In genomic region chr18:69220529-69220928, GRCh38 we compare ENCODE assay signal across 24 cellular contexts.
"Had no signal": no experiment of that assay in that cellular context is flagged by ENCODE, and none has a peak within 500 bp of the region (broad histone marks: within the 10 kb centered on the region; RNA-seq: fewer than 3 reads in every experiment).

No MANE protein-coding gene starts in this region.

- H3K4me3 ChIP-seq: dorsolateral prefrontal cortex, gastrocnemius medialis, mucosa of descending colon, pancreas, smooth muscle cell, suprapubic skin, transverse colon, upper lobe of right lung, vagina had no signal

- DNase-seq: cerebellar nuclear complex; dorsolateral prefrontal cortex; effector CD4-positive, alpha-beta T cell; foreskin fibroblast; gastrocnemius medialis; head of caudate nucleus; kidney; left colon; mesenchymal stem cell; mucosa of descending colon; naive B cell; occipital lobe; pancreas; stimulated activated CD4-positive, alpha-beta T cell treated with anti-CD3 and anti-CD28 coated beads, Interleukin-12 subunit alpha, Interleukin-12 subunit beta, amount 100 ng/mL, for 4 hours; stimulated activated CD4-positive, alpha-beta T cell treated with anti-CD3 and anti-CD28 coated beads, Interleukin-1b, Interleukin-23, amount 100 ng/mL, for 48 hours; stimulated activated CD4-positive, alpha-beta T cell treated with anti-CD3 and anti-CD28 coated beads, Interleukin-4, amount 100 ng/mL, for 1 hour; stimulated activated CD8-positive, alpha-beta memory T cell treated with anti-CD3 and anti-CD28 coated beads, Interleukin-4, amount 100 ng/mL, for 48 hours; stimulated activated naive CD4-positive, alpha-beta T cell; stimulated activated naive CD8-positive, alpha-beta T cell treated with anti-CD3 and anti-CD28 coated beads, Interleukin-15, amount 100 ng/mL, for 72 hours; transverse colon; upper lobe of right lung had no signal
